ENCODE assay signal across 20 cellular contexts in genomic region chr10:71681977-71682376, GRCh38. TPM values are rescaled to one million over a fixed set of nuclear protein-coding genes. Genes with fewer than 3 reads are reported as not detected.
DNase-seq lines count a peak whose midpoint lies in the region; ATAC-seq and TF ChIP-seq lines count a peak whose summit lies in the region.
"Had no signal": no experiment of that assay in that cellular context is flagged by ENCODE, and none has a peak within 500 bp of the region (broad histone marks: within the 10 kb centered on the region; RNA-seq: fewer than 3 reads in every experiment).

No MANE protein-coding gene starts in this region.

- TF ChIP-seq POLR2A in heart left ventricle (IDR thresholded peaks at IDR 0.05): no peak

- POLR2A ChIA-PET in HEK293 (lab: Yijun Ruan, JAX): no interaction called here

- no peak for ATAC-seq in heart left ventricle
- ATAC-seq in aorta (ENCODE audit: low FRiP score): no peak
- ATAC-seq: A549; CD8-positive, alpha-beta T cell had no signal

- H3K27me3 ChIP-seq in left ventricle myocardium inferior (ENCODE audit: low read depth) (peaks cover 2% of the 10 kb centered on the region), heart left ventricle (no peaks in the 10 kb centered on the region), WERI-Rb-1 (ENCODE audit: insufficient read depth, low read depth, severe bottlenecking) (no peaks in the 10 kb centered on the region), aorta (ENCODE audit: control insufficient read depth in 1 of 2, insufficient read depth in 2 of 2, low read length in 1 of 2) (no peaks in the 10 kb centered on the region)
- H3K27me3 ChIP-seq: BLaER1 treated with 17β-estradiol and CSF1 and Interleukin-3, amounts not matched to agents 10 nM and 100 nM had no signal

- H3K36me3 ChIP-seq in left ventricle myocardium inferior: no peaks in the 10 kb centered on the region
- H3K36me3 ChIP-seq in heart left ventricle: no peaks in the 10 kb centered on the region
- no peaks in the 10 kb centered on the region for H3K36me3 ChIP-seq in HEK293 (ENCODE audit: control insufficient read depth in 2 of 2, insufficient read depth in 1 of 2, low read length in 2 of 2)
- peaks cover 74% of the 10 kb centered on the region for H3K36me3 ChIP-seq in WERI-Rb-1
- H3K36me3 ChIP-seq in aorta (ENCODE audit: control insufficient read depth in 1 of 2, insufficient read depth in 2 of 2, low read length in 1 of 2): no peaks in the 10 kb centered on the region
- H3K36me3 ChIP-seq: BLaER1 treated with 17β-estradiol and CSF1 and Interleukin-3, amounts not matched to agents 10 nM and 100 nM had no signal

- H3K27ac ChIP-seq in left ventricle myocardium inferior (replicated peaks) (peak overlapping the region; percentile 84), heart left ventricle (peak overlapping the region in 6 of 12 donors; percentile 22 to 61 (median 37)), HEK293 (ENCODE audit: extremely low read depth, low read depth, low read length) (no peak overlapping the region), WERI-Rb-1 (peak overlapping the region; percentile 53), aorta (ENCODE audit: low read depth in 1 of 2, low read length in 2 of 2) (no peak overlapping the region)
- H3K27ac ChIP-seq: A549; BLaER1 treated with 17β-estradiol and CSF1 and Interleukin-3, amounts not matched to agents 10 nM and 100 nM; C4-2B had no signal

- H3K9me3 Mint-ChIP-seq in neural crest cell: no peaks in the 10 kb centered on the region
- H3K9me3 Mint-ChIP-seq: CD4-positive, alpha-beta T cell; CD8-positive, alpha-beta T cell had no signal

- intact Hi-C loops in left ventricle myocardium inferior (cut with micrococcal nuclease): no loop called here
- intact Hi-C loops in heart left ventricle (cut with DNase I): no loop called here
- intact Hi-C loops in aorta (cut with DNase I): no loop called here

- CTCF ChIA-PET in HEK293 (lab: Yijun Ruan, JAX): interaction anchor here (0.8 to 1.6 kb wide), 2 partner anchors 15 to 26 kb away, joined by 4 to 5 read pairs; no protein-coding TSS in a partner anchor

- H3K27me3 Mint-ChIP-seq in neural crest cell (ENCODE audit: low read depth): peaks cover 5% of the 10 kb centered on the region
- H3K27me3 Mint-ChIP-seq: CD4-positive, alpha-beta T cell had no signal

- DNase-seq in left ventricle myocardium inferior (no peak), heart left ventricle (no peak), WERI-Rb-1 (no peak), neural crest cell (ENCODE audit: low read depth, low spot score) (no peak), SW480 (ENCODE audit: low spot score) (no peak), retina (no peak), aorta (no peak)
- DNase-seq: AML-193; Caco-2; Calu3; CD4-positive, alpha-beta T cell; CD8-positive, alpha-beta T cell; DMS79 treated with DMSO at 0.1 percent for 48 hours; GF-D8 had no signal

- H3K4me3 Mint-ChIP-seq in neural crest cell: no peak overlapping the region
- H3K4me3 Mint-ChIP-seq: B cell; CD4-positive, alpha-beta T cell; CD8-positive, alpha-beta T cell had no signal

- H3K9me3 ChIP-seq in left ventricle myocardium inferior (replicated peaks) (no peaks in the 10 kb centered on the region), heart left ventricle (no peaks in the 10 kb centered on the region), HEK293 (ENCODE audit: control insufficient read depth, insufficient read depth, low read depth, low read length) (no peaks in the 10 kb centered on the region), WERI-Rb-1 (ENCODE audit: severe bottlenecking) (no peaks in the 10 kb centered on the region), aorta (ENCODE audit: control insufficient read depth, low read length) (no peaks in the 10 kb centered on the region)
- H3K9me3 ChIP-seq: A549; BLaER1 treated with 17β-estradiol and CSF1 and Interleukin-3, amounts not matched to agents 10 nM and 100 nM; Caco-2 had no signal

- WGBS in heart left ventricle, 4 donors: 93 to 96% (median 95%) methylated on average over 5 of the region's 5 CpGs
- 94 to 95% methylated on average over 5 of the region's 5 CpGs for WGBS in aorta, 2 donors

- peaks cover 12% of the 10 kb centered on the region for H3K4me1 Mint-ChIP-seq in neural crest cell

- H3K27ac Mint-ChIP-seq in neural crest cell (ENCODE audit: unreplicated experiment): peak overlapping the region; percentile 19
- H3K27ac Mint-ChIP-seq: B cell; CD4-positive, alpha-beta T cell; CD8-positive, alpha-beta T cell had no signal

- H3K4me1 ChIP-seq in left ventricle myocardium inferior (peaks cover 74% of the 10 kb centered on the region), heart left ventricle (peaks cover 5 to 66% (median 27%) of the 10 kb centered on the region in 12 donors), HEK293 (ENCODE audit: control insufficient read depth, insufficient read depth, low read length) (no peaks in the 10 kb centered on the region), aorta (ENCODE audit: control insufficient read depth in 1 of 2, insufficient read depth in 2 of 2, low read length in 2 of 2) (no peaks in the 10 kb centered on the region)
- H3K4me1 ChIP-seq: A549, Caco-2 had no signal

- no peak for TF ChIP-seq CTCF in left ventricle myocardium inferior (IDR thresholded peaks at IDR 0.05; ENCODE audit: borderline replicate concordance)
- TF ChIP-seq CTCF in heart left ventricle (IDR thresholded peaks at IDR 0.05): no peak
- no peak for TF ChIP-seq CTCF in HEK293 (tag by site-specific recombination; IDR thresholded peaks at IDR 0.05)
- no peak for TF ChIP-seq CTCF in WERI-Rb-1 (IDR thresholded peaks at IDR 0.05; ENCODE audit: low read depth, low read length)
- TF ChIP-seq CTCF in neural crest cell (conservative IDR thresholded peaks at IDR 0.05): no peak

- H3K36me3 Mint-ChIP-seq in neural crest cell (ENCODE audit: low read depth): no peaks in the 10 kb centered on the region
- H3K36me3 Mint-ChIP-seq: CD8-positive, alpha-beta T cell had no signal

- no peak overlapping the region for H3K4me3 ChIP-seq in left ventricle myocardium inferior
- no peak overlapping the region for H3K4me3 ChIP-seq in heart left ventricle
- no peak overlapping the region for H3K4me3 ChIP-seq in HEK293 (ENCODE audit: low read depth, low read length)
- H3K4me3 ChIP-seq in WERI-Rb-1 (ENCODE audit: low read depth, low read length): no peak overlapping the region
- H3K4me3 ChIP-seq in aorta (ENCODE audit: low read length in 2 of 2): no peak overlapping the region
- H3K4me3 ChIP-seq: A549; BLaER1 treated with 17β-estradiol and CSF1 and Interleukin-3, amounts not matched to agents 10 nM and 100 nM had no signal

TF ChIP-seq in HEK293, 187 proteins besides CTCF, POLR2A, EP300 and RAD21:
- no peak for TF ChIP-seq ZNF416 (tag by site-specific recombination; IDR thresholded peaks at IDR 0.05)
- peak; percentile 75 for TF ChIP-seq ZNF768 (tag by site-specific recombination; IDR thresholded peaks at IDR 0.05)

RNA-seq across cellular contexts. Expression of gene C10orf105, which starts 37.6 kb away (rescaled TPM):
- total RNA-seq in left ventricle myocardium inferior (0.05 TPM), heart left ventricle (under 1 TPM in 3 of 9 donors, not detected in 6; 0.05 to 0.57 (median 0.13) TPM), neural crest cell (0.12 and 0.20 TPM in 2 replicates), aorta (under 1 TPM; 0.36 to 0.42 TPM)
- polyA plus RNA-seq in heart left ventricle (under 1 TPM; 0.03 to 0.08 TPM), aorta (not detected)
- total RNA-seq: A172, B cell, Caco-2, Calu3 had no signal
- polyA plus RNA-seq: A549 had no signal

Comparison
In these comparisons a context has a peak if more than half of its experiments do, and no peak if none do; other contexts are left out.
1. H3K27ac ChIP-seq: peak in left ventricle myocardium inferior (single experiment) and WERI-Rb-1 (single experiment); none in HEK293 (single experiment) and aorta (0 of 2).